ENCODE assay signal across 14 cellular contexts in genomic region chr14:106551265-106551664, GRCh38.
A peak's percentile ranks its signal among the peaks of the same experiment; 100 is the strongest.
DNase-seq lines count a peak whose midpoint lies in the region; ATAC-seq and TF ChIP-seq lines count a peak whose summit lies in the region.
"Had no signal": no experiment of that assay in that cellular context is flagged by ENCODE, and none has a peak within 500 bp of the region (broad histone marks: within the 10 kb centered on the region; RNA-seq: fewer than 3 reads in every experiment).

No MANE protein-coding gene starts in this region.

- TF ChIP-seq CTCF in 22Rv1 (IDR thresholded peaks at IDR 0.05): peak; percentile 34
- TF ChIP-seq CTCF in BE2C (IDR thresholded peaks at IDR 0.05; ENCODE audit: low read depth, low read length): peak; percentile 35
- peak; percentile 12 for TF ChIP-seq CTCF in MM.1S (IDR thresholded peaks at IDR 0.05; ENCODE audit: low read length)
- TF ChIP-seq CTCF in SU-DHL-6 (IDR thresholded peaks at IDR 0.05; ENCODE audit: insufficient read depth, low read length, poor library complexity, severe bottlenecking): peak; percentile 21

- no peak overlapping the region for H3K4me3 ChIP-seq in BE2C (ENCODE audit: low read depth, low read length)
- no peak overlapping the region for H3K4me3 ChIP-seq in MM.1S (ENCODE audit: low read length)
- H3K4me3 ChIP-seq in SU-DHL-6 (ENCODE audit: insufficient read depth, low read length, poor library complexity, severe bottlenecking): no peak overlapping the region
- H3K4me3 ChIP-seq: ascending aorta, gastrocnemius medialis, vagina had no signal

- H3K9me3 ChIP-seq in BE2C: no peaks in the 10 kb centered on the region
- H3K9me3 ChIP-seq in MM.1S (replicated peaks; ENCODE audit: insufficient read depth, low read length): no peaks in the 10 kb centered on the region
- H3K9me3 ChIP-seq in SU-DHL-6 (ENCODE audit: insufficient read depth, low read length): no peaks in the 10 kb centered on the region
- H3K9me3 ChIP-seq: ascending aorta, gastrocnemius medialis, vagina had no signal

- DNase-seq in BE2C (no peak), MM.1S (peak; percentile 17), NK-92 (lab: John Stamatoyannopoulos, UW; ENCODE audit: unreplicated experiment) (no peak)
- DNase-seq: activated CD4-positive, alpha-beta T cell treated with anti-CD3 and anti-CD28 coated beads, Interleukin-2, amount 50 U/mL, for 1 hour; C1 segment of cervical spinal cord; gastrocnemius medialis; NCI-H1092; NCI-H510A had no signal

- H3K27me3 ChIP-seq in BE2C (no peaks in the 10 kb centered on the region), MM.1S (replicated peaks; ENCODE audit: insufficient read depth, low read length) (no peaks in the 10 kb centered on the region), SU-DHL-6 (ENCODE audit: low read length) (no peaks in the 10 kb centered on the region)
- H3K27me3 ChIP-seq: ascending aorta, gastrocnemius medialis, vagina had no signal

- H3K4me1 ChIP-seq in BE2C (no peaks in the 10 kb centered on the region), MM.1S (ENCODE audit: low read length) (no peaks in the 10 kb centered on the region)
- H3K4me1 ChIP-seq: ascending aorta, gastrocnemius medialis, vagina had no signal

- no peak overlapping the region for H3K4me2 ChIP-seq in MM.1S (ENCODE audit: low read depth, low read length)
- H3K4me2 ChIP-seq in SU-DHL-6 (ENCODE audit: low read depth, low read length, poor library complexity, severe bottlenecking): no peak overlapping the region

- H3K36me3 ChIP-seq in BE2C: no peaks in the 10 kb centered on the region
- H3K36me3 ChIP-seq in MM.1S (replicated peaks; ENCODE audit: insufficient read depth, low read length): no peaks in the 10 kb centered on the region
- no peaks in the 10 kb centered on the region for H3K36me3 ChIP-seq in SU-DHL-6 (ENCODE audit: low read length)
- H3K36me3 ChIP-seq: ascending aorta, gastrocnemius medialis, vagina had no signal

- H4K20me1 ChIP-seq in MM.1S (ENCODE audit: insufficient read depth, low read length) (no peaks in the 10 kb centered on the region), SU-DHL-6 (ENCODE audit: low read depth, low read length) (no peaks in the 10 kb centered on the region)

- no peak overlapping the region for H2AFZ ChIP-seq in MM.1S (ENCODE audit: low read length)
- H2AFZ ChIP-seq in SU-DHL-6 (ENCODE audit: low read depth, low read length, severe bottlenecking): no peak overlapping the region

- H3K79me2 ChIP-seq in MM.1S (ENCODE audit: low read length) (no peaks in the 10 kb centered on the region), SU-DHL-6 (ENCODE audit: insufficient read depth, low read length) (no peaks in the 10 kb centered on the region)

- H3F3A ChIP-seq in MM.1S (ENCODE audit: insufficient read depth, low read length) (no peaks in the 10 kb centered on the region), SU-DHL-6 (ENCODE audit: insufficient read depth) (no peaks in the 10 kb centered on the region)

- H3K27ac ChIP-seq in 22Rv1: no peak overlapping the region
- no peak overlapping the region for H3K27ac ChIP-seq in MM.1S (ENCODE audit: low read length)
- no peak overlapping the region for H3K27ac ChIP-seq in SU-DHL-6 (ENCODE audit: low read depth, low read length)
- H3K27ac ChIP-seq: ascending aorta, gastrocnemius medialis, vagina had no signal

- ATAC-seq in HG03520 (IDR thresholded peaks at IDR 0.05; ENCODE audit: unreplicated experiment) (no peak), HG03457 (IDR thresholded peaks at IDR 0.05; ENCODE audit: unreplicated experiment) (no peak)
- ATAC-seq: gastrocnemius medialis had no signal

- H3K9ac ChIP-seq in MM.1S (ENCODE audit: low read length): no peak overlapping the region
- no peak overlapping the region for H3K9ac ChIP-seq in SU-DHL-6 (ENCODE audit: low read length)

- no peaks in the 10 kb centered on the region for H3K9me2 ChIP-seq in MM.1S (replicated peaks; ENCODE audit: insufficient read depth, low read length)
- H3K9me2 ChIP-seq in SU-DHL-6 (replicated peaks; ENCODE audit: insufficient read depth, low read length): no peaks in the 10 kb centered on the region
